Comparison of ENCODE assay signal across 26 cellular contexts in the genomic region with DNA sequence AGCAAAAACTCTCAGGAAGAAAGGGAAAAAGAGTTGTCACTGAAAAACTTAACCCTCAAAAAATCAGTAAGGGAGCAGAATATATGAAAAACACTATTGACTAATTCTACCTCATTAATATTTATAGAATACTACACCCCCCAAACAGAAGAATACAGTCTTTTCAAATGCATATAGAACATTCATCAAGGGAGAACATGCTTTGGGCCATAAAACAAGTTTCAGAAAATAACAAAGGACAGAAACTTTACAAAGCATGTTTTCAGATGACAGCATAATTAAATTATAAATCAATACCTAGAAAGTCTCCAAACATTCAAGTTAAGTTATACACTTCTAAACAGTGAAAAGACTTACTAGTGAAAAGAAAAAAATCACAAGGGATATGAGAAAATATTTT.
"Had no signal": no experiment of that assay in that cellular context is flagged by ENCODE, and none has a peak within 500 bp of the region (broad histone marks: within the 10 kb centered on the region; RNA-seq: fewer than 3 reads in every experiment).

No MANE protein-coding gene starts in this region.

- DNase-seq: activated effector memory CD4-positive, alpha-beta T cell treated with anti-CD3 and anti-CD28 coated beads, Interleukin-2, amount 50 U/mL, for 16 hours; activated effector memory CD4-positive, alpha-beta T cell treated with Interleukin-2 at 50 U/mL for 16 hours; activated gamma-delta T cell; activated gamma-delta T cell treated with Interleukin-2 at 50 U/mL for 16 hours; activated naive CD4-positive, alpha-beta T cell; activated naive CD4-positive, alpha-beta T cell treated with anti-CD3 and anti-CD28 coated beads for 36 hours; activated naive CD4-positive, alpha-beta T cell treated with anti-CD3 and anti-CD28 coated beads, Interleukin-2, amount 10 ng/mL, durations not matched to agents 7 days and 5 days; activated naive CD4-positive, alpha-beta T cell treated with anti-CD3 and anti-CD28 coated beads, Interleukin-2, amount 50 U/mL, for 16 hours; activated naive CD4-positive, alpha-beta T cell treated with Interleukin-2 at 50 U/mL for 16 hours; activated naive CD8-positive, alpha-beta T cell treated with anti-CD3 and anti-CD28 coated beads for 36 hours; activated naive CD8-positive, alpha-beta T cell treated with anti-CD3 and anti-CD28 coated beads, Interleukin-2, amount 10 ng/mL, durations not matched to agents 7 days and 5 days; activated naive CD8-positive, alpha-beta T cell treated with anti-CD3 and anti-CD28 coated beads, Interleukin-2, amount 50 U/mL, for 24 hours; activated T-cell treated with anti-CD3 and anti-CD28 coated beads, Interleukin-2, amount 50 U/mL, for 24 hours; activated T-cell treated with anti-CD3 and anti-CD28 coated beads, Interleukin-2, amount 50 U/mL, for 4 hours; activated T-cell treated with anti-CD3 and anti-CD28 coated beads, Interleukin-2, amount 50 U/mL, for 48 hours; activated T-cell treated with anti-CD3 and anti-CD28 coated beads, Interleukin-2, amount 50 U/mL, for 72 hours; adrenal gland; amniotic stem cell; amygdala; anterior cingulate cortex; aorta; body of pancreas; brain microvascular endothelial cell; caudate nucleus; central memory CD4-positive, alpha-beta T cell; cerebellar nuclear complex had no signal
